In genomic region chr17:6471531-6472465, GRCh38 we compare ENCODE assay signal across 2 cellular contexts.
TF ChIP-seq lines count a peak whose summit lies in the region.

No MANE protein-coding gene starts in this region.

TF ChIP-seq in GM23338, 12 proteins besides CTCF, POLR2A, EP300 and RAD21:
- TF ChIP-seq JUNB (IDR thresholded peaks at IDR 0.05; ENCODE audit: unreplicated experiment) (no peak), CREB1 (CRISPR knock-in tag; IDR thresholded peaks at IDR 0.05; ENCODE audit: low read depth) (no peak), ETS1 (IDR thresholded peaks at IDR 0.05) (no peak), POLR2AphosphoS5 (IDR thresholded peaks at IDR 0.05; ENCODE audit: low read depth) (no peak), ZNF331 (CRISPR knock-in tag; IDR thresholded peaks at IDR 0.05; ENCODE audit: low read depth) (no peak), EZH2phosphoT487 (IDR thresholded peaks at IDR 0.05; ENCODE audit: unreplicated experiment) (no peak), REST (IDR thresholded peaks at IDR 0.05; ENCODE audit: unreplicated experiment) (no peak), ZNF114 (CRISPR knock-in tag; IDR thresholded peaks at IDR 0.05) (no peak), ZNF462 (CRISPR knock-in tag; IDR thresholded peaks at IDR 0.05) (no peak), EZH2 (IDR thresholded peaks at IDR 0.05; ENCODE audit: low read depth, unreplicated experiment) (no peak), STAT1 (IDR thresholded peaks at IDR 0.05; ENCODE audit: unreplicated experiment) (no peak), NANOG (IDR thresholded peaks at IDR 0.05; ENCODE audit: borderline replicate concordance) (no peak)
TF ChIP-seq in GM23338: peak in this region for 0.

TF ChIP-seq in H1, 55 proteins besides CTCF, POLR2A, EP300 and RAD21:
- no peak for TF ChIP-seq RXRA (IDR thresholded peaks at IDR 0.05; ENCODE audit: insufficient read depth, low read depth, low read length)
- TF ChIP-seq TBP (IDR thresholded peaks at IDR 0.05; ENCODE audit: low read depth, low read length) = no peak
- no peak for TF ChIP-seq TCF12 (IDR thresholded peaks at IDR 0.05; ENCODE audit: low read depth, low read length)
- TF ChIP-seq ATF3 (IDR thresholded peaks at IDR 0.05; ENCODE audit: insufficient read depth, low read depth, low read length) = no peak
- TF ChIP-seq SP4 (IDR thresholded peaks at IDR 0.05; ENCODE audit: low read length) = no peak
- TF ChIP-seq EGR1 (IDR thresholded peaks at IDR 0.05; ENCODE audit: borderline replicate concordance, low read depth, low read length) = no peak
- no peak for TF ChIP-seq CBX5 (IDR thresholded peaks at IDR 0.05; ENCODE audit: low read depth, low read length)
- no peak for TF ChIP-seq SIX5 (IDR thresholded peaks at IDR 0.05; ENCODE audit: low read depth, low read length)
- TF ChIP-seq TAF7 (optimal IDR thresholded peaks at IDR 0.05; ENCODE audit: borderline replicate concordance, low read depth, low read length) = no peak
- no peak for TF ChIP-seq EZH2 (IDR thresholded peaks at IDR 0.05; ENCODE audit: low read depth, low read length, severe bottlenecking)
- TF ChIP-seq POU5F1 (IDR thresholded peaks at IDR 0.05; ENCODE audit: low read depth, low read length) = no peak
